1 cellular context compared by ENCODE assay signal in genomic region chr2:188122983-188123382, GRCh38.
TF ChIP-seq lines count a peak whose summit lies in the region.

No MANE protein-coding gene starts in this region.

TF ChIP-seq in HCT116, 20 proteins besides CTCF, POLR2A, EP300 and RAD21:
- TF ChIP-seq ZFX (IDR thresholded peaks at IDR 0.05) = no peak
- TF ChIP-seq EGR1 (IDR thresholded peaks at IDR 0.05; ENCODE audit: low read depth) = no peak
- TF ChIP-seq SRF (IDR thresholded peaks at IDR 0.05; ENCODE audit: low read depth) = no peak
- TF ChIP-seq, protein P1, sequence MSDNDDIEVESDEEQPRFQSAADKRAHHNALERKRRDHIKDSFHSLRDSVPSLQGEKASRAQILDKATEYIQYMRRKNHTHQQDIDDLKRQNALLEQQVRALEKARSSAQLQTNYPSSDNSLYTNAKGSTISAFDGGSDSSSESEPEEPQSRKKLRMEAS (IDR thresholded peaks at IDR 0.05) = no peak
- TF ChIP-seq, protein P2, sequence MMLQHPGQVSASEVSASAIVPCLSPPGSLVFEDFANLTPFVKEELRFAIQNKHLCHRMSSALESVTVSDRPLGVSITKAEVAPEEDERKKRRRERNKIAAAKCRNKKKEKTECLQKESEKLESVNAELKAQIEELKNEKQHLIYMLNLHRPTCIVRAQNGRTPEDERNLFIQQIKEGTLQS (IDR thresholded peaks at IDR 0.05) = no peak
- no peak for TF ChIP-seq EZH2 (IDR thresholded peaks at IDR 0.05)
- TF ChIP-seq EZH2phosphoT487 (IDR thresholded peaks at IDR 0.05; ENCODE audit: borderline replicate concordance) = no peak
- TF ChIP-seq ZNF274 (IDR thresholded peaks at IDR 0.05; ENCODE audit: low read depth, low read length) = no peak
- no peak for TF ChIP-seq ZBTB33 (IDR thresholded peaks at IDR 0.05; ENCODE audit: extremely low read depth, insufficient replicate concordance, low read length)
- no peak for TF ChIP-seq FOSL1 (IDR thresholded peaks at IDR 0.05; ENCODE audit: low read depth)
- TF ChIP-seq REST (IDR thresholded peaks at IDR 0.05; ENCODE audit: low read depth) = no peak
- TF ChIP-seq YY1 (IDR thresholded peaks at IDR 0.05; ENCODE audit: extremely low read depth, insufficient replicate concordance, low read depth, low read length) = no peak
- TF ChIP-seq CBX3 (IDR thresholded peaks at IDR 0.05; ENCODE audit: low read depth) = no peak
- TF ChIP-seq SIN3A (IDR thresholded peaks at IDR 0.05; ENCODE audit: low read depth) = no peak
- TF ChIP-seq JUND (IDR thresholded peaks at IDR 0.05) = no peak
- TF ChIP-seq TCF7L2 (IDR thresholded peaks at IDR 0.05; ENCODE audit: borderline replicate concordance, extremely low read depth, insufficient read depth, insufficient read length) = no peak
- TF ChIP-seq POLR2AphosphoS5 (IDR thresholded peaks at IDR 0.05; ENCODE audit: low read depth, low read length) = no peak
- no peak for TF ChIP-seq SP1 (IDR thresholded peaks at IDR 0.05; ENCODE audit: low read depth)
